8 cellular contexts compared by ENCODE assay signal in the genomic region with DNA sequence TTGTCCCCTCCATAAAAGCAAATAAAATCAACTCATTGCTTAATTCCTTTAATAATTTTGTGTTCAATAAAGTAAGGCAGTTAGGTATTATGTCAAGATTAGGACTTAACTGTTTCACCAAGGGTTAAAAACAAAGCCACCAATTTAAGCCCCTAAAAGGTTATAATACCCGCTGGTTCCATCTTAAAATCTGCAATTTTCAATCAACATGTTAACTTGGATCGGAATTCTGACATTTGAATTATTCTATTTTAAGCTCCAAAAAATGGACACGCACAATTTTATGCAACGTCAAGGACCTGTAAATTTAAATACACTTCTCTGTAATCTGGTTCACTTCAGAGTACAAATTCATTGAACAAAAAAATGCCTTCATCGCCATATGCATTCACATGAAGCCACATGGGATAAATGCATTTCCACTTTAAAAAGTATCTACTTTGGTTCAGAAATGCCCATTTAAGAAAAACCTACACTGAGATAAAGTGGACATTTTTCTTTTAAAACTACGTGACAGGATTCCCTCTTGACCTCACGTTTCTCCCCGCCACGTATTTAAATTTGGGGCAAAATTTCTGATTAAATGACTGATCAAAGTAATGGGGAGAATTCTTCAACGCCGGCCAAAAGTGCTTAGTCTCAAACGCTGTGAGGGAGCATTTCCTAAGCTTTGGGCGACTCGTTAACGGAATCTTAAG. TPM values are rescaled to one million over a fixed set of nuclear protein-coding genes. Genes with fewer than 3 reads are reported as not detected.
DNase-seq lines count a peak whose midpoint lies in the region; TF ChIP-seq lines count a peak whose summit lies in the region.

No MANE protein-coding gene starts in this region.

- no peaks in the 10 kb centered on the region for H3K9me3 Mint-ChIP-seq in nephron

- peak overlapping the region; percentile 99 for H3K27ac Mint-ChIP-seq in nephron

- H3K9ac ChIP-seq in OCI-LY3 (ENCODE audit: low read length): peak overlapping the region; percentile 97

- no peaks in the 10 kb centered on the region for H4K20me1 ChIP-seq in OCI-LY3 (ENCODE audit: insufficient read depth, low read length)

- no peaks in the 10 kb centered on the region for H3K36me3 ChIP-seq in OCI-LY3 (replicated peaks; ENCODE audit: low read depth, low read length)
- no peaks in the 10 kb centered on the region for H3K36me3 ChIP-seq in effector memory CD4-positive, alpha-beta T cell (ENCODE audit: control insufficient read depth, insufficient read depth, low read length)

- H3K36me3 Mint-ChIP-seq in nephron (ENCODE audit: low read depth): peaks cover 6% of the 10 kb centered on the region

- peak overlapping the region; percentile 98 for H3K4me3 ChIP-seq in OCI-LY3 (ENCODE audit: low read length)
- peak overlapping the region; percentile 79 for H3K4me3 ChIP-seq in effector memory CD4-positive, alpha-beta T cell (ENCODE audit: insufficient read depth, low read depth, low read length, poor library complexity, severe bottlenecking)

- H2AFZ ChIP-seq in OCI-LY3 (ENCODE audit: low read depth, low read length): peak overlapping the region; percentile 81

- H3K4me1 ChIP-seq in OCI-LY3 (ENCODE audit: low read length): peaks cover 19% of the 10 kb centered on the region
- H3K4me1 ChIP-seq in effector memory CD4-positive, alpha-beta T cell (ENCODE audit: control insufficient read depth, insufficient read depth, low read length, poor library complexity, severe bottlenecking): peaks cover 13% of the 10 kb centered on the region

- H3K4me3 Mint-ChIP-seq in nephron: peak overlapping the region; percentile 92 to 97 (median 97)

- H3K27me3 ChIP-seq in OCI-LY3 (ENCODE audit: low read depth, low read length): no peaks in the 10 kb centered on the region
- H3K27me3 ChIP-seq in effector memory CD4-positive, alpha-beta T cell (replicated peaks; ENCODE audit: control insufficient read depth, insufficient read depth, low read length, poor library complexity, severe bottlenecking): no peaks in the 10 kb centered on the region

- no peaks in the 10 kb centered on the region for H3K9me3 ChIP-seq in OCI-LY3 (ENCODE audit: insufficient read depth, low read length)
- H3K9me3 ChIP-seq in effector memory CD4-positive, alpha-beta T cell (ENCODE audit: control insufficient read depth, low read length): no peaks in the 10 kb centered on the region

- peaks cover 34% of the 10 kb centered on the region for H3K4me1 Mint-ChIP-seq in nephron

- peak overlapping the region; percentile 97 for H3K27ac ChIP-seq in OCI-LY3 (ENCODE audit: low read length)
- peak overlapping the region; percentile 92 for H3K27ac ChIP-seq in effector memory CD4-positive, alpha-beta T cell (ENCODE audit: insufficient read depth, low read length, poor library complexity, severe bottlenecking)

- H3K4me2 ChIP-seq in OCI-LY3 (ENCODE audit: low read length): peak overlapping the region; percentile 95

- peak; percentile 9 to 38 for DNase-seq in NCI-H524 (lab: John Stamatoyannopoulos, UW)
- DNase-seq in NCI-H524 treated with DMSO at 0.1 percent for 48 hours (lab: John Stamatoyannopoulos, UW): no peak
- no peak for DNase-seq in effector memory CD4-positive, alpha-beta T cell
- DNase-seq in stimulated activated naive CD4-positive, alpha-beta T cell treated with Interleukin-2 at 50 U/mL for 16 hours (lab: John Stamatoyannopoulos, UW): no peak
- DNase-seq in mesenteric fat pad (ENCODE audit: low spot score): no peak
- DNase-seq in SKM-1 treated with dmso at 0.1 percent for 144 hours (lab: John Stamatoyannopoulos, UW; ENCODE audit: unreplicated experiment): no peak

- H3K27me3 Mint-ChIP-seq in nephron (ENCODE audit: low read depth): no peaks in the 10 kb centered on the region

- TF ChIP-seq CTCF in OCI-LY3 (IDR thresholded peaks at IDR 0.05; ENCODE audit: low read depth, low read length): no peak
- no peak for TF ChIP-seq CTCF in nephron (IDR thresholded peaks at IDR 0.05; ENCODE audit: unreplicated experiment in 3 of 3)

- peaks cover 68% of the 10 kb centered on the region for H3K79me2 ChIP-seq in OCI-LY3 (ENCODE audit: low read length)

RNA-seq across cellular contexts. Expression of a gene that starts 0.7 kb away (rescaled TPM):
- total RNA-seq in mesenteric fat pad: 4.2 TPM

RNA-seq across cellular contexts. Expression of a gene that starts 0.9 kb away (rescaled TPM):
- 54.5 TPM for total RNA-seq in mesenteric fat pad

Comparison
In these comparisons a context has a peak if more than half of its experiments do, and no peak if none do; other contexts are left out.
1. DNase-seq: peak in NCI-H524 (2 of 2); none in NCI-H524 treated with DMSO at 0.1 percent for 48 hours (single experiment), effector memory CD4-positive, alpha-beta T cell (0 of 3), stimulated activated naive CD4-positive, alpha-beta T cell treated with Interleukin-2 at 50 U/mL for 16 hours (single experiment), mesenteric fat pad (single experiment) and SKM-1 treated with dmso at 0.1 percent for 144 hours (single experiment).